ENCODE assay signal across 17 cellular contexts in the genomic region with DNA sequence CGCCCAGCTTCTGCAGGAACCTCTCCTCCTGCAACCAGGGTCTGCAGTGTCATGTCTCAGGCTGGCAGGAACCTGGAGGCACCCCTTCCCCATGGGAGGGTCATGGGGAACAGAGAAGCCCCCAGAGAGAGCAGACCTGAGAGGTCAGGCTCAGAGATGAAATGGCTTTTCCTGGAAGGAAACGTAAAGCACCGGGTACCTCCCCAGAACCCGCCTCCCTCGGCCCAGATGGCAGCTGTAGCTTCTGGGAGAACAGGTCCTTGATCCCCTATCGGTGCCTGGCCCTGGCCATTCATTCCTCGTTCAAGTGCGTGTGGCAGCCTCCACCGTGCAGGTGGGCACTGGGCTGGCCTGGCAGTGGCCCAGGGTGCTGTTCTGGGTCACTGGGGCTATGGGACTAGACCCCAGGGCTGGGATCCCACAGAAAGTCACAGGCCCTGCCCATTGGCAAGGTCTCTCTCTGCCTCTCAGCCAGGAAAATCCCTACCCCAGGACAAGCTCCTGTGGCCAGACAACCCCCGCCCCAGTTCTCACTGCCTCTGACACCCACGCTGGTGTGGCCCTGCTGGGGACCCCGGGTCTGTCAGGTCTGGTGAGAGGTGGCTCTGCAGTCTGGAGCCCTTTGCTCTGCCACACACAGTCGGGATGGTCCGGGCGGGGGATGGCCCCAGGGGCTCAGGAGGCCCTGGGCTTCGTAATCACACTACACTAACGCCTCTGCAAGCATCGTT.
"Had no signal": no experiment of that assay in that cellular context is flagged by ENCODE, and none has a peak within 500 bp of the region (broad histone marks: within the 10 kb centered on the region; RNA-seq: fewer than 3 reads in every experiment).

No MANE protein-coding gene starts in this region.

- H3K36me3 Mint-ChIP-seq: activated CD8-positive, alpha-beta memory T cell treated with anti-CD3 and anti-CD28 coated beads, Interleukin-2, amount 10 ng/mL, durations not matched to agents 7 days and 5 days; naive B cell had no signal

- DNase-seq: activated CD4-positive, alpha-beta T cell treated with anti-CD3 and anti-CD28 coated beads, Interleukin-2, amount 50 U/mL, for 4 hours; activated CD8-positive, alpha-beta memory T cell treated with anti-CD3 and anti-CD28 coated beads, Interleukin-2, amount 10 ng/mL, durations not matched to agents 7 days and 5 days; activated naive CD4-positive, alpha-beta T cell; activated T-cell treated with anti-CD3 and anti-CD28 coated beads, Interleukin-2, amount 50 U/mL, for 48 hours; caudate nucleus; effector CD4-positive, alpha-beta T cell; foreskin melanocyte; naive B cell; nucleus accumbens; psoas muscle; stimulated activated CD4-positive, alpha-beta T cell treated with anti-CD3 and anti-CD28 coated beads, Interleukin-15, amount 100 ng/mL, for 24 hours; stimulated activated CD4-positive, alpha-beta T cell treated with anti-CD3 and anti-CD28 coated beads, Interleukin-4, amount 100 ng/mL, for 24 hours; stimulated activated naive CD8-positive, alpha-beta T cell treated with anti-CD3 and anti-CD28 coated beads, Interleukin-15, amount 100 ng/mL, for 72 hours had no signal

- H3K4me3 Mint-ChIP-seq: activated CD8-positive, alpha-beta memory T cell treated with anti-CD3 and anti-CD28 coated beads, Interleukin-2, amount 10 ng/mL, durations not matched to agents 7 days and 5 days; naive B cell; stimulated activated naive CD8-positive, alpha-beta T cell treated with anti-CD3 and anti-CD28 coated beads, Interleukin-15, amount 100 ng/mL, for 72 hours; T-helper 2 cell treated with Interferon-gamma antibody and Interleukin-4, amounts not matched to agents 5 μg/mL and 100 μg/mL, for 36 hours had no signal

- H3K4me1 ChIP-seq: psoas muscle had no signal

- H3K36me3 ChIP-seq: thoracic aorta had no signal

- H3K27ac ChIP-seq: coronary artery, psoas muscle, thoracic aorta had no signal

- H3K9me3 ChIP-seq: psoas muscle, thoracic aorta had no signal

- ATAC-seq: activated CD8-positive, alpha-beta memory T cell treated with anti-CD3 and anti-CD28 coated beads, Interleukin-2, amount 10 ng/mL, durations not matched to agents 7 days and 5 days; psoas muscle; stimulated activated naive CD8-positive, alpha-beta T cell treated with anti-CD3 and anti-CD28 coated beads, Interleukin-15, amount 100 ng/mL, for 72 hours had no signal

- H3K4me1 Mint-ChIP-seq: activated CD8-positive, alpha-beta memory T cell treated with anti-CD3 and anti-CD28 coated beads, Interleukin-2, amount 10 ng/mL, durations not matched to agents 7 days and 5 days; naive B cell; stimulated activated naive CD8-positive, alpha-beta T cell treated with anti-CD3 and anti-CD28 coated beads, Interleukin-15, amount 100 ng/mL, for 72 hours had no signal

- H3K27me3 Mint-ChIP-seq: activated CD8-positive, alpha-beta memory T cell treated with anti-CD3 and anti-CD28 coated beads, Interleukin-2, amount 10 ng/mL, durations not matched to agents 7 days and 5 days; stimulated activated naive CD8-positive, alpha-beta T cell treated with anti-CD3 and anti-CD28 coated beads, Interleukin-15, amount 100 ng/mL, for 72 hours had no signal

- H3K4me3 ChIP-seq: coronary artery, lung, psoas muscle, thoracic aorta had no signal

- H3K27ac Mint-ChIP-seq: activated CD8-positive, alpha-beta memory T cell treated with anti-CD3 and anti-CD28 coated beads, Interleukin-2, amount 10 ng/mL, durations not matched to agents 7 days and 5 days; T-helper 2 cell treated with Interferon-gamma antibody and Interleukin-4, amounts not matched to agents 5 μg/mL and 100 μg/mL, for 36 hours had no signal

- H3K9me3 Mint-ChIP-seq: naive B cell; stimulated activated naive CD8-positive, alpha-beta T cell treated with anti-CD3 and anti-CD28 coated beads, Interleukin-15, amount 100 ng/mL, for 72 hours; T-helper 2 cell treated with Interferon-gamma antibody and Interleukin-4, amounts not matched to agents 5 μg/mL and 100 μg/mL, for 36 hours had no signal
